1 cellular context compared by ENCODE assay signal in genomic region chr16:15778204-15778743, GRCh38.
TF ChIP-seq lines count a peak whose summit lies in the region.

No MANE protein-coding gene starts in this region.

TF ChIP-seq in HepG2, 621 proteins besides CTCF, POLR2A, EP300 and RAD21 (continued from another document):
- TF ChIP-seq ZNF407 (CRISPR knock-in tag; IDR thresholded peaks at IDR 0.05; ENCODE audit: not compliant biosample characterization) (no peak), JUNB (CRISPR knock-in tag; IDR thresholded peaks at IDR 0.05; ENCODE audit: borderline replicate concordance) (no peak)
